ENCODE assay signal across 10 cellular contexts in the genomic region with DNA sequence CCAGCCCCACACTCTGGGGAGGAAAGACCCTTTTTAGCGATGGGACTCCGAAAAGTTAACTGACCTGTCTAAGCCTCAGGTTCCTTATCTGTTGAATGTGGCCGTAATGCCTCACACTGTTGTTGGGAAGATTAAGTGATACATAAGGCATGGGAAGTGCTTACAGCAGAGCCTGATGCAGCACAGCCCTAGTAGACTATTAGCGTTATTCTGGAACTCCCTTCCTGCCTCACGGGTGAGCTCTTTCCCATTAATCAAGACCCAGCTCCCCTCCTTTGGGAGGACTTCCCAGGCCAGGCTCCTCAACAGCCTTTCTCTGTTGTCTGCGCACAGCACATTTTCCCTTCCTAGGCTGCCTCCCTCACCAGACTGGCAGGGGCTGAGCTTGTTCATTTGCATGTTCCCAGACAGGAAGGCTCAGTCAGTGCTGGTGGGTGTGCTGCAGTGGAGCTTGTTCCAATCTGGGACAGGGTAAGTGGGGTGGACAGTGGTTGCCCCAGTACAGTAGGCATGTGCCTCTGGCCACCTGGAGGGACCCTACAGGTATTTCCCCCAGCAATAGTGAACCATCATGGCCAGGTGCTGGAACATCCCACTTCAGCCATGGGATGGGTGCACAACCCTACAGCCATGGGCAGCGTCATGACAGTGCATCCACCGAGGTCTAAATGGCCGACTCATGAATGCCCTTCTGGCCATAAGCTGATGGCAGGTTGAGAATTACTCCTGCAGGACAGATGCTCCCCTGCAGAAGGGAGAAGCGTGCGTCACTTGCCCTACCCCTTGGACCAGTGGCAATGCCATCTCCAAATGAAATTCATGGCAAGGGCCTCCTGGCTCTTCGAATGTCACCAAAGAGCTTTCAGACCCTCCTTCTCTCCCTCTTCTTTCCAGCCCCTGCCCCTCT. TPM values are rescaled to one million over a fixed set of nuclear protein-coding genes. Genes with fewer than 3 reads are reported as not detected.
DNase-seq lines count a peak whose midpoint lies in the region; ATAC-seq and TF ChIP-seq lines count a peak whose summit lies in the region.
"Had no signal": no experiment of that assay in that cellular context is flagged by ENCODE, and none has a peak within 500 bp of the region (broad histone marks: within the 10 kb centered on the region; RNA-seq: fewer than 3 reads in every experiment).

No MANE protein-coding gene starts in this region.

- peak overlapping the region; percentile 95 for H3K27ac Mint-ChIP-seq in activated naive CD8-positive, alpha-beta T cell treated with anti-CD3 and anti-CD28 coated beads, Interleukin-2, amount 10 ng/mL, durations not matched to agents 7 days and 5 days
- H3K27ac Mint-ChIP-seq in nephron progenitor cell: peak overlapping the region; percentile 96

- no peaks in the 10 kb centered on the region for H3K36me3 Mint-ChIP-seq in activated naive CD8-positive, alpha-beta T cell treated with anti-CD3 and anti-CD28 coated beads, Interleukin-2, amount 10 ng/mL, durations not matched to agents 7 days and 5 days
- no peaks in the 10 kb centered on the region for H3K36me3 Mint-ChIP-seq in nephron progenitor cell (ENCODE audit: low read depth)

- peak; percentile 3 for ATAC-seq in HG02938 (IDR thresholded peaks at IDR 0.05; ENCODE audit: unreplicated experiment)
- ATAC-seq in activated naive CD8-positive, alpha-beta T cell treated with anti-CD3 and anti-CD28 coated beads, Interleukin-2, amount 10 ng/mL, durations not matched to agents 7 days and 5 days (ENCODE audit: low read depth): no peak
- no peak for ATAC-seq in HG02870 (IDR thresholded peaks at IDR 0.05; ENCODE audit: unreplicated experiment)

- POLR2A ChIA-PET in activated naive CD8-positive, alpha-beta T cell treated with anti-CD3 and anti-CD28 coated beads, Interleukin-2, amount 10 ng/mL, durations not matched to agents 7 days and 5 days (lab: Charles Lee): interaction anchor here (0.6 to 2.9 kb wide), 7 partner anchors 8 to 38 kb away, joined by 3 to 27 read pairs (median 5); partner anchors contain the start of gene PSTPIP1

- in situ Hi-C loops in GM13976 (cut with MboI; ENCODE audit: low sequenced_read_pairs, unreplicated experiment): no loop called here

- H3K9me3 Mint-ChIP-seq in activated naive CD8-positive, alpha-beta T cell treated with anti-CD3 and anti-CD28 coated beads, Interleukin-2, amount 10 ng/mL, durations not matched to agents 7 days and 5 days: no peaks in the 10 kb centered on the region
- no peaks in the 10 kb centered on the region for H3K9me3 Mint-ChIP-seq in nephron progenitor cell

- H3K4me3 Mint-ChIP-seq in activated naive CD8-positive, alpha-beta T cell treated with anti-CD3 and anti-CD28 coated beads, Interleukin-2, amount 10 ng/mL, durations not matched to agents 7 days and 5 days: peak overlapping the region; percentile 71
- H3K4me3 Mint-ChIP-seq in nephron progenitor cell: no peak overlapping the region

- peaks cover 53% of the 10 kb centered on the region for H3K4me1 Mint-ChIP-seq in activated naive CD8-positive, alpha-beta T cell treated with anti-CD3 and anti-CD28 coated beads, Interleukin-2, amount 10 ng/mL, durations not matched to agents 7 days and 5 days
- peaks cover 50% of the 10 kb centered on the region for H3K4me1 Mint-ChIP-seq in nephron progenitor cell

- TF ChIP-seq CTCF in GM13976 (IDR thresholded peaks at IDR 0.05; ENCODE audit: borderline replicate concordance, control extremely low read depth, extremely low read depth, insufficient read depth, missing control alignments) (no peak), nephron progenitor cell (IDR thresholded peaks at IDR 0.05) (no peak)

- no peaks in the 10 kb centered on the region for H3K27me3 Mint-ChIP-seq in activated naive CD8-positive, alpha-beta T cell treated with anti-CD3 and anti-CD28 coated beads, Interleukin-2, amount 10 ng/mL, durations not matched to agents 7 days and 5 days
- peaks cover 19% of the 10 kb centered on the region for H3K27me3 Mint-ChIP-seq in nephron progenitor cell (ENCODE audit: low read depth, poor library complexity)

- DNase-seq in GM13976 (ENCODE audit: low spot score) (peak; percentile 21), nephron progenitor cell (no peak), SW480 (ENCODE audit: low spot score) (no peak)
- no peak for DNase-seq in activated naive CD8-positive, alpha-beta T cell treated with anti-CD3 and anti-CD28 coated beads, Interleukin-2, amount 10 ng/mL, durations not matched to agents 7 days and 5 days
- DNase-seq in stimulated activated naive CD4-positive, alpha-beta T cell treated with Interleukin-2 at 50 U/mL for 16 hours (lab: John Stamatoyannopoulos, UW): no peak
- no peak for DNase-seq in activated CD4-positive, CD25-positive, alpha-beta regulatory T cell treated with anti-CD3 and anti-CD28 coated beads, Interleukin-2, amount 50 U/mL, for 72 hours

RNA-seq across cellular contexts. Expression of gene PSTPIP1, which starts 5.8 kb away (rescaled TPM):
- 100 to 1,000 TPM; 238 to 241 TPM for total RNA-seq in activated naive CD8-positive, alpha-beta T cell treated with anti-CD3 and anti-CD28 coated beads, Interleukin-2, amount 10 ng/mL, durations not matched to agents 7 days and 5 days
- total RNA-seq: kidney epithelial cell, RPMI7951 had no signal

RNA-seq across cellular contexts. Expression of gene RCN2, which starts 57.6 kb away (rescaled TPM):
- total RNA-seq in activated naive CD8-positive, alpha-beta T cell treated with anti-CD3 and anti-CD28 coated beads, Interleukin-2, amount 10 ng/mL, durations not matched to agents 7 days and 5 days: 10 to 100 TPM; 29.6 TPM
